ENCODE assay signal across 1 cellular context in the genomic region with DNA sequence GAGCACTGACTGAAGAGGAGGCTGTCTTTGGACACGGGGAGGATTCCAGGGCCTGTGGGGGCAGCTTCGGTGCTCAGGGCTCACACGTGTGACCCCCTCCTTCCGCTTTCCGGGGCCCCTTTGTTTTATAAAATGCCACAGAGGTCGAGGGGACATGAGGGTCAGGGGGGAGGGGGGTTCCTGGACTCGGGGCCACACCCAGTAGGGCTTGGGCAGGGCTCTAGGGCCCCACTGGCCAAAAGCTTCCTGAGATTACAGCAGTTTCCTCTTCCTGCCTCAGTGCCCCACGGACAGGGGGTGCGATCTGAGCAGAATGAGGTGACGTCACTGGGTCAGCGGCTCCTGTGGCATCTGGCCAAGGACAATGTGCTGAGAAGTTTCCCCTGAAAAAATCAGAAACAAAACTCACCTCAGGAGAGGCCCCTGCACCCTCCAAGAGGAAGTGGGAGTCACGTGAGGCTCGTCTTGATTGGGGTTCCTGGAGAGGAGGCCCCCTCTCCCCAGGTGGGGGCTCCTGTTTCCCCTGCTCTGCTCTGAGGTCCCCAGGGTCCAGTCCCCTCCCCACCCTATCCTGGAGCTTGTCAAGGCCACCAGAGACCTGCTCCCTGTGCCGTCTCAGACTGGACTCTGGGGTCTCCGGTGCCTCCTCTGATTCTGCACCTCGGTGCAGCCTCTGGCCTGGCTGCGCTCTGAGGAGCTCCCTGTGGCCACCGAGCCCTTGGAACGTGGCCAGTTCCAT.
TF ChIP-seq lines count a peak whose summit lies in the region.

No MANE protein-coding gene starts in this region.

TF ChIP-seq in HepG2, 621 proteins besides CTCF, POLR2A, EP300 and RAD21 (continued from another document and continues in another):
- TF ChIP-seq, protein P1, sequence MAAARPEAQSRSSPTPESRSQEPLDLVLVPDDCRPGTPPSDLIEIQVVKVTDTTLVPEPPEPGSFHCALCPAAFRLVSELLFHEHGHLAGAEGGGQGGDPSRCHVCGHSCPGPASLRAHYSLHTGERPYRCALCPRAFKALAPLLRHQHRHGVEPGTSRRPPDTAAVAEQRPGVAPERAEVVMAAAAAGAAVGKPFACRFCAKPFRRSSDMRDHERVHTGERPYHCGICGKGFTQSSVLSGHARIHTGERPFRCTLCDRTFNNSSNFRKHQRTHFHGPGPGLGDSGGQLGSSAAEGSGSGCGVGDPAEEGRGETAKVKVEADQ (CRISPR knock-in tag; IDR thresholded peaks at IDR 0.05; ENCODE audit: borderline replicate concordance), result peak; percentile 26; the same call in 1 of the 2 replicates
- TF ChIP-seq ZFP82 (CRISPR knock-in tag; IDR thresholded peaks at IDR 0.05; ENCODE audit: borderline replicate concordance) (no peak), FOXP1 (IDR thresholded peaks at IDR 0.05) (no peak), FOXP1 (CRISPR knock-in tag; IDR thresholded peaks at IDR 0.05) (no peak), GATAD2A (CRISPR knock-in tag; IDR thresholded peaks at IDR 0.05) (peak; percentile 41; the same call in 1 of the 2 replicates), ATAD3A (CRISPR knock-in tag; IDR thresholded peaks at IDR 0.05) (no peak), KLF15 (CRISPR knock-in tag; IDR thresholded peaks at IDR 0.05; ENCODE audit: borderline replicate concordance) (no peak), EHMT2 (IDR thresholded peaks at IDR 0.05; ENCODE audit: borderline replicate concordance, low read depth, low read length) (no peak), KAT7 (CRISPR knock-in tag; IDR thresholded peaks at IDR 0.05; ENCODE audit: borderline replicate concordance) (no peak), MXI1 (IDR thresholded peaks at IDR 0.05; ENCODE audit: borderline replicate concordance, low read depth, low read length) (no peak), POLR2AphosphoS5 (IDR thresholded peaks at IDR 0.05; ENCODE audit: low read depth, low read length) (no peak), ZNF431 (CRISPR knock-in tag; IDR thresholded peaks at IDR 0.05; ENCODE audit: borderline replicate concordance, low read depth) (no peak), SOX5 (CRISPR knock-in tag; IDR thresholded peaks at IDR 0.05; ENCODE audit: borderline replicate concordance) (0 out of 2 replicates have a peak, but pooled peaks have one; percentile 9), ZNF274 (CRISPR knock-in tag; IDR thresholded peaks at IDR 0.05) (no peak), HNRNPH1 (optimal IDR thresholded peaks at IDR 0.05; ENCODE audit: low read depth, low read length) (no peak), PAWR (CRISPR knock-in tag; IDR thresholded peaks at IDR 0.05; ENCODE audit: borderline replicate concordance) (no peak), KAT8 (CRISPR knock-in tag; IDR thresholded peaks at IDR 0.05) (0 out of 2 replicates have a peak, but pooled peaks have one; percentile 35), IKZF1 (IDR thresholded peaks at IDR 0.05) (no peak), ZFP36L2 (CRISPR knock-in tag; IDR thresholded peaks at IDR 0.05) (no peak), RFXAP (CRISPR knock-in tag; IDR thresholded peaks at IDR 0.05; ENCODE audit: borderline replicate concordance) (no peak), ZNF558 (CRISPR knock-in tag; IDR thresholded peaks at IDR 0.05; ENCODE audit: borderline replicate concordance) (no peak), HOXA5 (CRISPR knock-in tag; IDR thresholded peaks at IDR 0.05) (no peak), NCOR1 (IDR thresholded peaks at IDR 0.05; ENCODE audit: borderline replicate concordance, low read length) (no peak), BHLHE40 (IDR thresholded peaks at IDR 0.05; ENCODE audit: low read length) (0 out of 2 replicates have a peak, but pooled peaks have one; percentile 6), SUZ12 (IDR thresholded peaks at IDR 0.05; ENCODE audit: low read depth, low read length) (no peak), ZNF138 (CRISPR knock-in tag; IDR thresholded peaks at IDR 0.05; ENCODE audit: low read depth) (no peak), ATF7-NPFF (CRISPR knock-in tag; IDR thresholded peaks at IDR 0.05; ENCODE audit: low read depth) (no peak), ZBTB7B (CRISPR knock-in tag; IDR thresholded peaks at IDR 0.05) (0 out of 2 replicates have a peak, but pooled peaks have one; percentile 39), NFATC3 (CRISPR knock-in tag; IDR thresholded peaks at IDR 0.05) (no peak), NKX3-1 (CRISPR knock-in tag; IDR thresholded peaks at IDR 0.05) (no peak), ZFAT (CRISPR knock-in tag; conservative IDR thresholded peaks at IDR 0.05) (no peak), ZNF136 (CRISPR knock-in tag; IDR thresholded peaks at IDR 0.05; ENCODE audit: low read depth) (0 out of 2 replicates have a peak, but pooled peaks have one; percentile 48), ZMYM3 (CRISPR knock-in tag; IDR thresholded peaks at IDR 0.05) (no peak), ZMYM2 (CRISPR knock-in tag; IDR thresholded peaks at IDR 0.05) (no peak), ZNF263 (CRISPR knock-in tag; IDR thresholded peaks at IDR 0.05) (peak; percentile 97), NONO (IDR thresholded peaks at IDR 0.05) (no peak), NONO (CRISPR knock-in tag; conservative IDR thresholded peaks at IDR 0.05) (no peak), REL (CRISPR knock-in tag; conservative IDR thresholded peaks at IDR 0.05) (no peak), ZNF496 (CRISPR knock-in tag; IDR thresholded peaks at IDR 0.05; ENCODE audit: insufficient replicate concordance) (no peak)
- TF ChIP-seq, protein P2, sequence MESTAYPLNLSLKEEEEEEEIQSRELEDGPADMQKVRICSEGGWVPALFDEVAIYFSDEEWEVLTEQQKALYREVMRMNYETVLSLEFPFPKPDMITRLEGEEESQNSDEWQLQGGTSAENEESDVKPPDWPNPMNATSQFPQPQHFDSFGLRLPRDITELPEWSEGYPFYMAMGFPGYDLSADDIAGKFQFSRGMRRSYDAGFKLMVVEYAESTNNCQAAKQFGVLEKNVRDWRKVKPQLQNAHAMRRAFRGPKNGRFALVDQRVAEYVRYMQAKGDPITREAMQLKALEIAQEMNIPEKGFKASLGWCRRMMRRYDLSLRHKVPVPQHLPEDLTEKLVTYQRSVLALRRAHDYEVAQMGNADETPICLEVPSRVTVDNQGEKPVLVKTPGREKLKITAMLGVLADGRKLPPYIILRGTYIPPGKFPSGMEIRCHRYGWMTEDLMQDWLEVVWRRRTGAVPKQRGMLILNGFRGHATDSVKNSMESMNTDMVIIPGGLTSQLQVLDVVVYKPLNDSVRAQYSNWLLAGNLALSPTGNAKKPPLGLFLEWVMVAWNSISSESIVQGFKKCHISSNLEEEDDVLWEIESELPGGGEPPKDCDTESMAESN (CRISPR knock-in tag; conservative IDR thresholded peaks at IDR 0.05), result no peak
- TF ChIP-seq, protein P3, sequence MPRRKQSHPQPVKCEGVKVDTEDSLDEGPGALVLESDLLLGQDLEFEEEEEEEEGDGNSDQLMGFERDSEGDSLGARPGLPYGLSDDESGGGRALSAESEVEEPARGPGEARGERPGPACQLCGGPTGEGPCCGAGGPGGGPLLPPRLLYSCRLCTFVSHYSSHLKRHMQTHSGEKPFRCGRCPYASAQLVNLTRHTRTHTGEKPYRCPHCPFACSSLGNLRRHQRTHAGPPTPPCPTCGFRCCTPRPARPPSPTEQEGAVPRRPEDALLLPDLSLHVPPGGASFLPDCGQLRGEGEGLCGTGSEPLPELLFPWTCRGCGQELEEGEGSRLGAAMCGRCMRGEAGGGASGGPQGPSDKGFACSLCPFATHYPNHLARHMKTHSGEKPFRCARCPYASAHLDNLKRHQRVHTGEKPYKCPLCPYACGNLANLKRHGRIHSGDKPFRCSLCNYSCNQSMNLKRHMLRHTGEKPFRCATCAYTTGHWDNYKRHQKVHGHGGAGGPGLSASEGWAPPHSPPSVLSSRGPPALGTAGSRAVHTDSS (CRISPR knock-in tag; conservative IDR thresholded peaks at IDR 0.05), result no peak
- TF ChIP-seq, protein P4, sequence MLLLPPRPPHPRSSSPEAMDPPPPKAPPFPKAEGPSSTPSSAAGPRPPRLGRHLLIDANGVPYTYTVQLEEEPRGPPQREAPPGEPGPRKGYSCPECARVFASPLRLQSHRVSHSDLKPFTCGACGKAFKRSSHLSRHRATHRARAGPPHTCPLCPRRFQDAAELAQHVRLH (CRISPR knock-in tag; IDR thresholded peaks at IDR 0.05; ENCODE audit: borderline replicate concordance, low read depth), result no peak
- TF ChIP-seq, protein P5, sequence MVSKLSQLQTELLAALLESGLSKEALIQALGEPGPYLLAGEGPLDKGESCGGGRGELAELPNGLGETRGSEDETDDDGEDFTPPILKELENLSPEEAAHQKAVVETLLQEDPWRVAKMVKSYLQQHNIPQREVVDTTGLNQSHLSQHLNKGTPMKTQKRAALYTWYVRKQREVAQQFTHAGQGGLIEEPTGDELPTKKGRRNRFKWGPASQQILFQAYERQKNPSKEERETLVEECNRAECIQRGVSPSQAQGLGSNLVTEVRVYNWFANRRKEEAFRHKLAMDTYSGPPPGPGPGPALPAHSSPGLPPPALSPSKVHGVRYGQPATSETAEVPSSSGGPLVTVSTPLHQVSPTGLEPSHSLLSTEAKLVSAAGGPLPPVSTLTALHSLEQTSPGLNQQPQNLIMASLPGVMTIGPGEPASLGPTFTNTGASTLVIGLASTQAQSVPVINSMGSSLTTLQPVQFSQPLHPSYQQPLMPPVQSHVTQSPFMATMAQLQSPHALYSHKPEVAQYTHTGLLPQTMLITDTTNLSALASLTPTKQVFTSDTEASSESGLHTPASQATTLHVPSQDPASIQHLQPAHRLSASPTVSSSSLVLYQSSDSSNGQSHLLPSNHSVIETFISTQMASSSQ (IDR thresholded peaks at IDR 0.05; ENCODE audit: low read depth), result no peak
- TF ChIP-seq, protein P5 (CRISPR knock-in tag; IDR thresholded peaks at IDR 0.05; ENCODE audit: borderline replicate concordance), result no peak
- TF ChIP-seq, protein P6, sequence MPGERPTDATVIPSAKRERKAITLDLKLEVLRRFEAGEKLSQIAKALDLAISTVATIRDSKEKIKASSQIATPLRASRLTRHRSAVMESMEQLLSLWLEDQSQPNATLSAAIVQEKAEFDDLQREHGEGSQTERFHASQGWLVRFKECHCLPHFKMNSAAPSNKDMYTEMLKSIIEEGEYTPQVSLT (CRISPR knock-in tag; IDR thresholded peaks at IDR 0.05; ENCODE audit: borderline replicate concordance, low read depth), result no peak
- TF ChIP-seq, protein P7, sequence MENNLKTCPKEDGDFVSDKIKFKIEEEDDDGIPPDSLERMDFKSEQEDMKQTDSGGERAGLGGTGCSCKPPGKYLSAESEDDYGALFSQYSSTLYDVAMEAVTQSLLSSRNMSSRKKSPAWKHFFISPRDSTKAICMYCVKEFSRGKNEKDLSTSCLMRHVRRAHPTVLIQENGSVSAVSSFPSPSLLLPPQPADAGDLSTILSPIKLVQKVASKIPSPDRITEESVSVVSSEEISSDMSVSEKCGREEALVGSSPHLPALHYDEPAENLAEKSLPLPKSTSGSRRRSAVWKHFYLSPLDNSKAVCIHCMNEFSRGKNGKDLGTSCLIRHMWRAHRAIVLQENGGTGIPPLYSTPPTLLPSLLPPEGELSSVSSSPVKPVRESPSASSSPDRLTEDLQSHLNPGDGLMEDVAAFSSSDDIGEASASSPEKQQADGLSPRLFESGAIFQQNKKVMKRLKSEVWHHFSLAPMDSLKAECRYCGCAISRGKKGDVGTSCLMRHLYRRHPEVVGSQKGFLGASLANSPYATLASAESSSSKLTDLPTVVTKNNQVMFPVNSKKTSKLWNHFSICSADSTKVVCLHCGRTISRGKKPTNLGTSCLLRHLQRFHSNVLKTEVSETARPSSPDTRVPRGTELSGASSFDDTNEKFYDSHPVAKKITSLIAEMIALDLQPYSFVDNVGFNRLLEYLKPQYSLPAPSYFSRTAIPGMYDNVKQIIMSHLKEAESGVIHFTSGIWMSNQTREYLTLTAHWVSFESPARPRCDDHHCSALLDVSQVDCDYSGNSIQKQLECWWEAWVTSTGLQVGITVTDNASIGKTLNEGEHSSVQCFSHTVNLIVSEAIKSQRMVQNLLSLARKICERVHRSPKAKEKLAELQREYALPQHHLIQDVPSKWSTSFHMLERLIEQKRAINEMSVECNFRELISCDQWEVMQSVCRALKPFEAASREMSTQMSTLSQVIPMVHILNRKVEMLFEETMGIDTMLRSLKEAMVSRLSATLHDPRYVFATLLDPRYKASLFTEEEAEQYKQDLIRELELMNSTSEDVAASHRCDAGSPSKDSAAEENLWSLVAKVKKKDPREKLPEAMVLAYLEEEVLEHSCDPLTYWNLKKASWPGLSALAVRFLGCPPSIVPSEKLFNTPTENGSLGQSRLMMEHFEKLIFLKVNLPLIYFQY (CRISPR knock-in tag; IDR thresholded peaks at IDR 0.05; ENCODE audit: borderline replicate concordance), result no peak
- TF ChIP-seq, protein P8, sequence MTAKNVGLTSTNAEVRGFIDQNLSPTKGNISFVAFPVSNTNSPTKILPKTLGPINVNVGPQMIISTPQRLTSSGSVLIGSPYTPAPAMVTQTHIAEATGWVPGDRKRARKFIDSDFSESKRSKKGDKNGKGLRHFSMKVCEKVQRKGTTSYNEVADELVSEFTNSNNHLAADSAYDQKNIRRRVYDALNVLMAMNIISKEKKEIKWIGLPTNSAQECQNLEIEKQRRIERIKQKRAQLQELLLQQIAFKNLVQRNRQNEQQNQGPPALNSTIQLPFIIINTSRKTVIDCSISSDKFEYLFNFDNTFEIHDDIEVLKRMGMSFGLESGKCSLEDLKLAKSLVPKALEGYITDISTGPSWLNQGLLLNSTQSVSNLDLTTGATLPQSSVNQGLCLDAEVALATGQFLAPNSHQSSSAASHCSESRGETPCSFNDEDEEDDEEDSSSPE (CRISPR knock-in tag; IDR thresholded peaks at IDR 0.05), result no peak
- TF ChIP-seq, protein P9, sequence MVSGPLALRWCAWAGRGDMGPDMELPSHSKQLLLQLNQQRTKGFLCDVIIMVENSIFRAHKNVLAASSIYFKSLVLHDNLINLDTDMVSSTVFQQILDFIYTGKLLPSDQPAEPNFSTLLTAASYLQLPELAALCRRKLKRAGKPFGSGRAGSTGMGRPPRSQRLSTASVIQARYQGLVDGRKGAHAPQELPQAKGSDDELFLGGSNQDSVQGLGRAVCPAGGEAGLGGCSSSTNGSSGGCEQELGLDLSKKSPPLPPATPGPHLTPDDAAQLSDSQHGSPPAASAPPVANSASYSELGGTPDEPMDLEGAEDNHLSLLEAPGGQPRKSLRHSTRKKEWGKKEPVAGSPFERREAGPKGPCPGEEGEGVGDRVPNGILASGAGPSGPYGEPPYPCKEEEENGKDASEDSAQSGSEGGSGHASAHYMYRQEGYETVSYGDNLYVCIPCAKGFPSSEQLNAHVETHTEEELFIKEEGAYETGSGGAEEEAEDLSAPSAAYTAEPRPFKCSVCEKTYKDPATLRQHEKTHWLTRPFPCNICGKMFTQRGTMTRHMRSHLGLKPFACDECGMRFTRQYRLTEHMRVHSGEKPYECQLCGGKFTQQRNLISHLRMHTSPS (CRISPR knock-in tag; IDR thresholded peaks at IDR 0.05; ENCODE audit: low read depth), result no peak
- TF ChIP-seq, protein P10, sequence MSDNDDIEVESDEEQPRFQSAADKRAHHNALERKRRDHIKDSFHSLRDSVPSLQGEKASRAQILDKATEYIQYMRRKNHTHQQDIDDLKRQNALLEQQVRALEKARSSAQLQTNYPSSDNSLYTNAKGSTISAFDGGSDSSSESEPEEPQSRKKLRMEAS (IDR thresholded peaks at IDR 0.05), result peak; percentile 28; the same call in 1 of the 2 replicates
